Comparison of ENCODE assay signal across 7 cellular contexts in the genomic region with DNA sequence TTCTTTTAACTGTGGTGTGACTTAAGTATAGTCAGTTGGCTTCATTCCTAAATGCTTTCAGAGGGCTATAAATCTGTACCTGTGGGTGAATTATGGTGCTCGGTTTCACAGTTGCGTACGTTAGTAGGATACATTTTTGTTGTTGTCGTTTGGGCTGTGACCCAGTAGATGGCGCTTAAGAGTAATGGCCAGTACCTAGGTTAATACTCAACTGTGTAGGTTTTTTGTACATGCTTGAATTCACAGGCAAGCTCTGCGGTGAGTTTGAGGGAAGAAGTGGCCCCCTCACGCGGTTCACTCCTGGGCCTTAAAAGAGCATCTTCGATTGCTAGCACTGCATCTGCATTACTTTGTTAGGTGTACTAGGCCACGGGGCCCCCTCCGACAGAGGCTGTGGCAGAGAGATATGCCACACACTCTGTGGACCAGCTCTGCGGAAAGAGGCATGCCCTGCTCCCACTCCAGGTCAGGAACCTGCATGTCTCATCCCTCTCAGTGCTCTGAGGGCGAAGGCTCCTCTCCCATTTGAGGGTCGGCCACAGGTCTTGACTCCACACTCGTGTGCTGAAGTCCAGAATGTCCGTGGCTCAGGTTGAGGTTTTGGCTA.
A peak's percentile ranks its signal among the peaks of the same experiment; 100 is the strongest.
DNase-seq lines count a peak whose midpoint lies in the region; ATAC-seq, FAIRE-seq and TF ChIP-seq lines count a peak whose summit lies in the region.
"Not testable (repeated sequence)": the region's sequence is repeated elsewhere in the genome, so short reads cannot be mapped to it uniquely, and the experiment has no call there.

No MANE protein-coding gene starts in this region.

- ATAC-seq in GM18868 (IDR thresholded peaks at IDR 0.05; ENCODE audit: unreplicated experiment) (peak; percentile 72), GM21390 (IDR thresholded peaks at IDR 0.05; ENCODE audit: unreplicated experiment) (peak; percentile 91), HG02610 (IDR thresholded peaks at IDR 0.05; ENCODE audit: unreplicated experiment) (peak; percentile 57), HG02884 (IDR thresholded peaks at IDR 0.05; ENCODE audit: unreplicated experiment) (peak; percentile 74), HG03432 (IDR thresholded peaks at IDR 0.05; ENCODE audit: unreplicated experiment) (peak; percentile 71), body of pancreas (peak; percentile 63), HepG2 (peak; percentile 91)

- not testable (repeated sequence) for H3K27me3 ChIP-seq in body of pancreas; HepG2 (ENCODE audit: control insufficient read depth in 1 of 2, insufficient read depth in 2 of 2, low read length in 2 of 2)

- not testable (repeated sequence) for TF ChIP-seq CTCF in body of pancreas (IDR thresholded peaks at IDR 0.05); HepG2 (CRISPR knock-in tag; IDR thresholded peaks at IDR 0.05)

- intact Hi-C loops in body of pancreas (cut with DNase I); HepG2 (cut with micrococcal nuclease; ENCODE audit: unreplicated experiment): not testable (repeated sequence)

- not testable (repeated sequence) for H4K20me1 ChIP-seq in HepG2 (ENCODE audit: insufficient read depth, low read length)

- H2AFZ ChIP-seq in HepG2 (ENCODE audit: low read length): not testable (repeated sequence)

- not testable (repeated sequence) for H3K4me3 ChIP-seq in body of pancreas; HepG2 (replicated peaks in 1 of 3; ENCODE audit: insufficient read depth in 1 of 3, low read depth in 2 of 3, low read length in 3 of 3)

- H3K9ac ChIP-seq in HepG2 (ENCODE audit: insufficient read depth, low read depth, low read length): not testable (repeated sequence)

- WGBS in body of pancreas, 2 donors: no CpG with 5 or more reads among the region's 16 CpGs
- no CpG with 5 or more reads among the region's 16 CpGs for WGBS in HepG2 (ENCODE audit: low lambda C conversion rate)

- POLR2A ChIA-PET in HepG2 (lab: Yijun Ruan, JAX): not testable (repeated sequence)

- H3K79me2 ChIP-seq in HepG2 (ENCODE audit: insufficient read depth, low read length): not testable (repeated sequence)

- not testable (repeated sequence) for TF ChIP-seq EP300 in HepG2 (IDR thresholded peaks at IDR 0.05; ENCODE audit: low read depth in 2 of 2, low read length in 2 of 2); HepG2 (CRISPR knock-in tag; IDR thresholded peaks at IDR 0.05; ENCODE audit: borderline replicate concordance)

- H3K4me2 ChIP-seq in HepG2 (ENCODE audit: low read depth, low read length): not testable (repeated sequence)

- not testable (repeated sequence) for H3K4me1 ChIP-seq in body of pancreas; HepG2 (ENCODE audit: insufficient read depth, low read length)

- not testable (repeated sequence) for DNase-seq in body of pancreas; HepG2 (ENCODE audit: low spot score)

- H3K36me3 ChIP-seq in body of pancreas (replicated peaks in 1 of 2; ENCODE audit: insufficient read depth in 1 of 2, low read depth in 2 of 2); HepG2 (replicated peaks in 1 of 2; ENCODE audit: control insufficient read depth in 1 of 2, insufficient read depth in 2 of 2, low read length in 2 of 2): not testable (repeated sequence)

- in situ Hi-C loops in HepG2 (cut with HindIII; ENCODE audit: extremely low pct_ligation_motif_present, low pct_unique_long_range_greater_than_20kb): not testable (repeated sequence)

- CTCF ChIA-PET in HepG2 (lab: Yijun Ruan, JAX; ENCODE audit: low intra/inter-chr PET ratio, low total read pairs): not testable (repeated sequence)

- H3K9me3 ChIP-seq in body of pancreas; HepG2 (ENCODE audit: low read length): not testable (repeated sequence)

- TF ChIP-seq POLR2A in body of pancreas (IDR thresholded peaks at IDR 0.05); HepG2 (IDR thresholded peaks at IDR 0.05; ENCODE audit: insufficient read depth in 1 of 2, low read depth in 2 of 2, low read length in 2 of 2): not testable (repeated sequence)

- FAIRE-seq in HepG2 (lab: Jason Lieb, UNC): peak; percentile 49

- not testable (repeated sequence) for H3K27ac ChIP-seq in body of pancreas; HepG2 (ENCODE audit: extremely low read length, insufficient read depth, low read length)

- not testable (repeated sequence) for TF ChIP-seq RAD21 in HepG2 (CRISPR knock-in tag; IDR thresholded peaks at IDR 0.05)

- BruUV-seq in HepG2 (replicated peaks; lab: Mats Ljungman, UMichigan): not testable (repeated sequence)
